ENCODE assay signal across 14 cellular contexts in genomic region chr16:20875358-20875656, GRCh38. TPM values are rescaled to one million over a fixed set of nuclear protein-coding genes. Genes with fewer than 3 reads are reported as not detected.
DNase-seq lines count a peak whose midpoint lies in the region; ATAC-seq and TF ChIP-seq lines count a peak whose summit lies in the region.
"Had no signal": no experiment of that assay in that cellular context is flagged by ENCODE, and none has a peak within 500 bp of the region (broad histone marks: within the 10 kb centered on the region; RNA-seq: fewer than 3 reads in every experiment).

No MANE protein-coding gene starts in this region.

- peaks cover 4% of the 10 kb centered on the region; the same call in 1 of the 2 replicates for H3K79me2 ChIP-seq in OCI-LY3 (ENCODE audit: low read length)

- no peaks in the 10 kb centered on the region for H3K9me3 Mint-ChIP-seq in activated naive CD4-positive, alpha-beta T cell treated with anti-CD3 and anti-CD28 coated beads, Interleukin-2, amount 50 U/mL, for 72 hours
- H3K9me3 Mint-ChIP-seq in brain = no peaks in the 10 kb centered on the region
- H3K9me3 Mint-ChIP-seq in stimulated activated naive CD8-positive, alpha-beta T cell treated with anti-CD3 and anti-CD28 coated beads, Interleukin-15, amount 100 ng/mL, for 72 hours = no peaks in the 10 kb centered on the region

- peaks cover 23% of the 10 kb centered on the region for H4K20me1 ChIP-seq in OCI-LY3 (ENCODE audit: insufficient read depth, low read length)

- 0 out of 2 replicates have a peak, but pooled peaks cover 4% of the 10 kb centered on the region for H3K27me3 ChIP-seq in OCI-LY3 (ENCODE audit: low read depth, low read length)
- H3K27me3 ChIP-seq: SJSA1 had no signal

- H3K4me1 Mint-ChIP-seq in brain = peaks cover 78% of the 10 kb centered on the region
- H3K4me1 Mint-ChIP-seq in stimulated activated naive CD8-positive, alpha-beta T cell treated with anti-CD3 and anti-CD28 coated beads, Interleukin-15, amount 100 ng/mL, for 72 hours = peaks cover 83% of the 10 kb centered on the region

- TF ChIP-seq CTCF in OCI-LY3 (IDR thresholded peaks at IDR 0.05; ENCODE audit: low read depth, low read length) = no peak
- TF ChIP-seq CTCF in brain (conservative IDR thresholded peaks at IDR 0.05) = no peak

- H3K27ac Mint-ChIP-seq in activated naive CD4-positive, alpha-beta T cell treated with anti-CD3 and anti-CD28 coated beads, Interleukin-2, amount 50 U/mL, for 72 hours = peak overlapping the region in 1 of 2 donors; percentile 72
- peak overlapping the region in 4 of 5 experiments; percentile 8 to 78 (median 32) for H3K27ac Mint-ChIP-seq in brain
- H3K27ac Mint-ChIP-seq in stimulated activated naive CD8-positive, alpha-beta T cell treated with anti-CD3 and anti-CD28 coated beads, Interleukin-15, amount 100 ng/mL, for 72 hours = no peak overlapping the region

- peak; percentile 29 to 36 for ATAC-seq in activated naive CD4-positive, alpha-beta T cell treated with anti-CD3 and anti-CD28 coated beads, Interleukin-2, amount 50 U/mL, for 72 hours
- no peak for ATAC-seq in stimulated activated naive CD8-positive, alpha-beta T cell treated with anti-CD3 and anti-CD28 coated beads, Interleukin-15, amount 100 ng/mL, for 72 hours
- ATAC-seq in GM21360 (IDR thresholded peaks at IDR 0.05; ENCODE audit: unreplicated experiment) = no peak

- peaks cover 7 to 8% of the 10 kb centered on the region in 2 donors for H3K36me3 Mint-ChIP-seq in activated naive CD4-positive, alpha-beta T cell treated with anti-CD3 and anti-CD28 coated beads, Interleukin-2, amount 50 U/mL, for 72 hours
- H3K36me3 Mint-ChIP-seq in brain = peaks cover 19% of the 10 kb centered on the region

- H3K4me2 ChIP-seq in OCI-LY3 (ENCODE audit: low read length) = peak overlapping the region; percentile 60

- DNase-seq in activated naive CD4-positive, alpha-beta T cell treated with anti-CD3 and anti-CD28 coated beads, Interleukin-2, amount 50 U/mL, for 72 hours (ENCODE audit: low spot score in 2 of 2) = no peak
- DNase-seq in activated naive CD4-positive, alpha-beta T cell treated with Interleukin-2 at 50 U/mL for 16 hours = no peak
- no peak for DNase-seq in stimulated activated naive CD8-positive, alpha-beta T cell treated with anti-CD3 and anti-CD28 coated beads, Interleukin-15, amount 100 ng/mL, for 72 hours
- no peak for DNase-seq in NCI-H69 (lab: John Stamatoyannopoulos, UW)
- DNase-seq in NCI-H1694 treated with DMSO at 0.1 percent for 48 hours (lab: John Stamatoyannopoulos, UW) = no peak
- DNase-seq: kidney, MV-4-11, NCI-H2171, occipital lobe had no signal

- H2AFZ ChIP-seq in OCI-LY3 (ENCODE audit: low read depth, low read length) = no peak overlapping the region

- H3K36me3 ChIP-seq in OCI-LY3 (replicated peaks; ENCODE audit: low read depth, low read length) = peaks cover 6% of the 10 kb centered on the region

- peaks cover 61% of the 10 kb centered on the region for H3K4me1 ChIP-seq in OCI-LY3 (ENCODE audit: low read length)

- peak overlapping the region; percentile 23 for H3K4me3 ChIP-seq in OCI-LY3 (ENCODE audit: low read length)
- H3K4me3 ChIP-seq: SJSA1, skin epidermis had no signal

- no peaks in the 10 kb centered on the region for H3K9me3 ChIP-seq in OCI-LY3 (ENCODE audit: insufficient read depth, low read length)
- H3K9me3 ChIP-seq: SJSA1 had no signal

- H3K27ac ChIP-seq in OCI-LY3 (ENCODE audit: low read length) = peak overlapping the region; percentile 64

- no peaks in the 10 kb centered on the region for H3K27me3 Mint-ChIP-seq in brain
- H3K27me3 Mint-ChIP-seq in stimulated activated naive CD8-positive, alpha-beta T cell treated with anti-CD3 and anti-CD28 coated beads, Interleukin-15, amount 100 ng/mL, for 72 hours = no peaks in the 10 kb centered on the region

- peak overlapping the region in 1 of 5 experiments; percentile 0 for H3K4me3 Mint-ChIP-seq in brain
- peak overlapping the region; percentile 56 to 59 for H3K4me3 Mint-ChIP-seq in stimulated activated naive CD8-positive, alpha-beta T cell treated with anti-CD3 and anti-CD28 coated beads, Interleukin-15, amount 100 ng/mL, for 72 hours

- no peak overlapping the region for H3K9ac ChIP-seq in OCI-LY3 (ENCODE audit: low read length)

RNA-seq across cellular contexts. Expression of gene DCUN1D3, which starts 24.9 kb away (rescaled TPM):
- total RNA-seq in activated naive CD4-positive, alpha-beta T cell treated with anti-CD3 and anti-CD28 coated beads, Interleukin-2, amount 50 U/mL, for 72 hours = 10 to 100 TPM in 1 of 2 donors, 1 to 10 TPM in 1; 4.2 to 10.9 TPM
- 2.6 TPM for polyA plus RNA-seq in brain (ENCODE audit: insufficient read depth, low read depth, low replicate concordance)

RNA-seq across cellular contexts. Expression of gene LYRM1, which starts 25.3 kb away (rescaled TPM):
- 10 to 100 TPM; 19.4 to 20.9 TPM for total RNA-seq in activated naive CD4-positive, alpha-beta T cell treated with anti-CD3 and anti-CD28 coated beads, Interleukin-2, amount 50 U/mL, for 72 hours
- polyA plus RNA-seq in brain (ENCODE audit: insufficient read depth, low read depth, low replicate concordance) = 35.5 TPM

Comparison
In these comparisons a context has a peak if more than half of its experiments do, and no peak if none do; other contexts are left out.
1. ATAC-seq: peak in activated naive CD4-positive, alpha-beta T cell treated with anti-CD3 and anti-CD28 coated beads, Interleukin-2, amount 50 U/mL, for 72 hours (2 of 2); none in stimulated activated naive CD8-positive, alpha-beta T cell treated with anti-CD3 and anti-CD28 coated beads, Interleukin-15, amount 100 ng/mL, for 72 hours (single experiment) and GM21360 (single experiment).
2. H3K27ac Mint-ChIP-seq: peak in brain (4 of 5); none in stimulated activated naive CD8-positive, alpha-beta T cell treated with anti-CD3 and anti-CD28 coated beads, Interleukin-15, amount 100 ng/mL, for 72 hours (0 of 2).